ENCODE assay signal across 7 cellular contexts in the genomic region with DNA sequence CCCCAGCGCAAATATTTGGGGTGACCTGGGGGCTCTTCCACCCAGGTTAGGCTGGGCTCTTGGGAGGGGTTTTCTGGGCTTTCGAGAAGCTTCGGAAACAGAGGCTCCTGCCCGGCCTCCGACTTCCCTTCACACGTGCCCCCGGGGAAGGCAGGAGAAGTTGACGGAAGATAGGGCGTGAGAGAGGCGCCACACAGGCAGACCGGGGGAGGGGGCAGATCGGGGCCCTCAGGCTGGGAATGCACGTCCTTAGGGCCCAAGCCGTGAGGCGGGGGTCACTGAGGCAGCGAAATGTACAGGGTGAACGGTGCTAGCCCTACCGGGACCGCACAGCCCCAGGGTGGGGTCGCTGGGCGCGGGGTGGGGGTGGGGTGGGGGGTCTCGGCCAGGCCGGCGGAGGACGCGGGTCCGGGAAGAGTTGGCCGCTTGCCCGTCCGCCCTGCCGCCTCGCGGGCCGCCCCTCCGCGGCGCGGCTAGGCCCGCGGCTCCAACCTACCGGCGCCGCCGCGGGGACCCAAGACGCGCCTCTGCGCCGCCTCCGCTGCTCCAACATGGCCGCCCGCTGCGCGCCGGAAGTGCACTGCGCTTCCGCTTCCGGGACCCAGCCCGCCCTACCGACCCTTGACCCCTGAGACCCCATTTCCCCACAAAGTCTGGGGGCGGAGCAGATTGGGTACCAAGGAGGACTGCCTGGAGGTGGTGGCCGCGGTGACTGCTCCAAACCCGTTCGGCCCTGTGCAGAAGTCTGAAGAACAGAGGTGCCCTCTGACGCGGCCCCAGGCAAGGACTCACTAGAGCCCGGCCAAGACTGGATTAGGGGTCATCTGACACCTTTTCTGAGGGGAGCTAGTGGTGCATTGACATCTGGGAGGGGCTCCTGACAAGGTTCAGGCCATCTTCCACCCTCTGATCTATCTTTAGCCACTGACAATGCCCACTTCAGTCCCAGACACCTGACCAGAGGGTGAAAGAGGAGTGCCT. TPM values are rescaled to one million over a fixed set of nuclear protein-coding genes. Genes with fewer than 3 reads are reported as not detected.
DNase-seq lines count a peak whose midpoint lies in the region; ATAC-seq, FAIRE-seq and TF ChIP-seq lines count a peak whose summit lies in the region.

A gene (minus strand): TSS at position 561 of the 981 bp plus-strand sequence. CDS start 2,123 bp downstream, outside the sequence.

- ATAC-seq in HG03103 (IDR thresholded peaks at IDR 0.05; ENCODE audit: low read depth, unreplicated experiment) = peak; percentile 50
- ATAC-seq in activated CD8-positive, alpha-beta memory T cell treated with anti-CD3 and anti-CD28 coated beads, Interleukin-2, amount 10 ng/mL, durations not matched to agents 7 days and 5 days = peak; percentile 84

- H3K36me3 Mint-ChIP-seq in activated CD8-positive, alpha-beta memory T cell treated with anti-CD3 and anti-CD28 coated beads, Interleukin-2, amount 10 ng/mL, durations not matched to agents 7 days and 5 days = peaks cover 17% of the 10 kb centered on the region
- peaks cover 21% of the 10 kb centered on the region for H3K36me3 Mint-ChIP-seq in endothelial cell (ENCODE audit: low read depth, unreplicated experiment)

- DNase-seq in GM12892 (ENCODE audit: insufficient read length) = peak; percentile 90
- DNase-seq in NOMO-1 treated with DMSO at 0.1 percent for 48 hours (lab: John Stamatoyannopoulos, UW; ENCODE audit: unreplicated experiment) = peak; percentile 52
- DNase-seq in activated CD8-positive, alpha-beta memory T cell treated with anti-CD3 and anti-CD28 coated beads, Interleukin-2, amount 10 ng/mL, durations not matched to agents 7 days and 5 days = peak; percentile 83
- DNase-seq in endothelial cell (ENCODE audit: low spot score) = peak; percentile 66
- peak; percentile 76 for DNase-seq in midbrain (lab: John Stamatoyannopoulos, UW)
- DNase-seq in stimulated activated CD8-positive, alpha-beta memory T cell treated with anti-CD3 and anti-CD28 coated beads, Interleukin-15, amount 100 ng/mL, for 48 hours (ENCODE audit: low read depth in 2 of 2) = peak; percentile 66 to 74

- H3K27me3 Mint-ChIP-seq in activated CD8-positive, alpha-beta memory T cell treated with anti-CD3 and anti-CD28 coated beads, Interleukin-2, amount 10 ng/mL, durations not matched to agents 7 days and 5 days = no peaks in the 10 kb centered on the region
- peaks cover 15% of the 10 kb centered on the region for H3K27me3 Mint-ChIP-seq in endothelial cell (ENCODE audit: unreplicated experiment)

- H3K9me3 Mint-ChIP-seq in activated CD8-positive, alpha-beta memory T cell treated with anti-CD3 and anti-CD28 coated beads, Interleukin-2, amount 10 ng/mL, durations not matched to agents 7 days and 5 days (ENCODE audit: low read depth) = no peaks in the 10 kb centered on the region
- no peaks in the 10 kb centered on the region for H3K9me3 Mint-ChIP-seq in endothelial cell (ENCODE audit: unreplicated experiment)

- CTCF ChIA-PET in activated CD8-positive, alpha-beta memory T cell treated with anti-CD3 and anti-CD28 coated beads, Interleukin-2, amount 10 ng/mL, durations not matched to agents 7 days and 5 days (lab: Charles Lee) = interaction anchor here (1.4 kb wide), 1 partner anchor 283 kb away, joined by 4 read pairs; no protein-coding TSS in a partner anchor

- peak; percentile 99 for FAIRE-seq in GM12892 (lab: Jason Lieb, UNC)

- peaks cover 49% of the 10 kb centered on the region for H3K4me1 Mint-ChIP-seq in activated CD8-positive, alpha-beta memory T cell treated with anti-CD3 and anti-CD28 coated beads, Interleukin-2, amount 10 ng/mL, durations not matched to agents 7 days and 5 days
- peaks cover 17% of the 10 kb centered on the region for H3K4me1 Mint-ChIP-seq in endothelial cell (ENCODE audit: unreplicated experiment)

- peak within 1 kb of the TSS; percentile 81 for H3K4me3 Mint-ChIP-seq in activated CD8-positive, alpha-beta memory T cell treated with anti-CD3 and anti-CD28 coated beads, Interleukin-2, amount 10 ng/mL, durations not matched to agents 7 days and 5 days
- peak within 1 kb of the TSS; percentile 94 for H3K4me3 Mint-ChIP-seq in endothelial cell (ENCODE audit: unreplicated experiment)

- peak within 1 kb of the TSS; percentile 85 for H3K27ac Mint-ChIP-seq in activated CD8-positive, alpha-beta memory T cell treated with anti-CD3 and anti-CD28 coated beads, Interleukin-2, amount 10 ng/mL, durations not matched to agents 7 days and 5 days
- peak within 1 kb of the TSS; percentile 94 for H3K27ac Mint-ChIP-seq in endothelial cell (ENCODE audit: unreplicated experiment)

- TF ChIP-seq POLR2A in GM12892 (IDR thresholded peaks at IDR 0.05; ENCODE audit: low read depth, low read length) = peak; percentile 84

- TF ChIP-seq CTCF in endothelial cell (IDR thresholded peaks at IDR 0.05; ENCODE audit: unreplicated experiment) = no peak

RNA-seq across cellular contexts. Expression of the gene that starts here (rescaled TPM):
- polyA plus RNA-seq in GM12892 (2012; ENCODE audit: missing spikeins) = 15.7 TPM
- 10 to 100 TPM; 23.5 to 23.7 TPM for total RNA-seq in activated CD8-positive, alpha-beta memory T cell treated with anti-CD3 and anti-CD28 coated beads, Interleukin-2, amount 10 ng/mL, durations not matched to agents 7 days and 5 days
- 24.8 TPM for total RNA-seq in endothelial cell (ENCODE audit: unreplicated experiment)

Comparison
In these comparisons a context has a peak if more than half of its experiments do, and no peak if none do; other contexts are left out.
1. Peak in every context shown above with its lines: DNase-seq and ATAC-seq.